ENCODE assay signal across 9 cellular contexts in genomic region chr10:30186371-30186875, GRCh38.
DNase-seq lines count a peak whose midpoint lies in the region; ATAC-seq and TF ChIP-seq lines count a peak whose summit lies in the region.
"Had no signal": no experiment of that assay in that cellular context is flagged by ENCODE, and none has a peak within 500 bp of the region (broad histone marks: within the 10 kb centered on the region; RNA-seq: fewer than 3 reads in every experiment).

No MANE protein-coding gene starts in this region.

- 38 to 63% (median 53%) methylated on average over 10 of the region's 10 CpGs for WGBS in spleen, 5 donors

- no peak for TF ChIP-seq POLR2A in spleen (IDR thresholded peaks at IDR 0.05)

- H3K4me1 ChIP-seq in spleen, result peaks cover 0 to 16% (median 7%) of the 10 kb centered on the region in 6 donors

- H3K36me3 ChIP-seq in spleen, result no peaks in the 10 kb centered on the region

- peak in 1 of 11 experiments; percentile 7 for TF ChIP-seq CTCF in spleen (IDR thresholded peaks at IDR 0.05 in 8 of 11, conservative IDR thresholded peaks at IDR 0.05 in 3 of 11)

- ATAC-seq in GM19023 (IDR thresholded peaks at IDR 0.05; ENCODE audit: unreplicated experiment), result peak; percentile 76
- no peak for ATAC-seq in HG02981 (IDR thresholded peaks at IDR 0.05; ENCODE audit: unreplicated experiment)
- no peak for ATAC-seq in HG02938 (IDR thresholded peaks at IDR 0.05; ENCODE audit: unreplicated experiment)

- peak overlapping the region in 6 of 8 donors; percentile 30 to 84 (median 66) for H3K27ac ChIP-seq in spleen

- peaks cover 0 to 4% (median 0%) of the 10 kb centered on the region in 7 donors for H3K27me3 ChIP-seq in spleen (replicated peaks in 1 of 7)

- DNase-seq in RPMI7951 (ENCODE audit: low read depth) (peak; percentile 63), glomerular visceral epithelial cell (ENCODE audit: extremely low spot score) (peak; percentile 80), spleen (no peak), NCI-H2081 treated with DMSO at 0.1 percent for 48 hours (lab: John Stamatoyannopoulos, UW) (no peak), islet precursor cell (no peak)
- DNase-seq: H7 had no signal

- peak overlapping the region in 2 of 8 donors; percentile 23 to 52 for H3K4me3 ChIP-seq in spleen

- H3K9me3 ChIP-seq in spleen, result no peaks in the 10 kb centered on the region

- intact Hi-C loops in spleen (cut with DNase I; ENCODE audit: low total_unique reads), result no loop called here

Comparison
In these comparisons a context has a peak if more than half of its experiments do, and no peak if none do; other contexts are left out.
1. DNase-seq: peak in RPMI7951 (single experiment) and glomerular visceral epithelial cell (single experiment); none in spleen (single experiment), NCI-H2081 treated with DMSO at 0.1 percent for 48 hours (single experiment) and islet precursor cell (single experiment).